8 cellular contexts compared by ENCODE assay signal in the genomic region with DNA sequence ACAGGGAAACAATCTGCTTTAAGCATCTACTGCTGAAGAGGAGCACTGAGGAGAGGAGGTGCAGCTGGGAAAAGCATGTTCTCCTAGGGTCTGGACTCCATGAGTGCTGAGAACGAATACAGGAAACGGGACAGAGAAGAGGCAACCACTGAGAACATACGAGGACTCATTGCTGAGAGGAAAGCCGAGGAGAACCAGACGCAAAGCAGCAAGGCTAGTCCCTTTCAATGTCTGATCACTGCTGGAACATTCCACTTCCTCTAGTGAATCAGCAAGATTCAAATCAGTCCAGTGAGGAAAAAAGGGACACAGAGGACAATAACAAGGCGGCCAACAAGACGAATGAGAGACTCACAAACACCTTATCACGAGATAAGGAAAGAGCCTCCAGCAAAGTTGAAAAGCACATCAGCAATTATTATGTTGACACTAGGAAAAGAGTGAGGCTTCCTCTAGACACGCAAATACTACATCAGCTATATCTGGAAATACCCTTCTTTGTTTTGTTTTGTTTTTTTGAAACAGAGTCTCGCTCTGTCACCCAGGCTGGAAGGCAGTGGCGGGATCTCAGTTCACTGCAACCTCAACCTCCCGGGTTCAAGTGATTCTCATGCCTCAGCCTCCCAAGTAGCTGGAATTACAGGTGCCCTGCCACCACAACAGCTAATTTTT. TPM values are rescaled to one million over a fixed set of nuclear protein-coding genes. Genes with fewer than 3 reads are reported as not detected.
DNase-seq lines count a peak whose midpoint lies in the region; ATAC-seq, FAIRE-seq and TF ChIP-seq lines count a peak whose summit lies in the region.

No MANE protein-coding gene starts in this region.

- DNase-seq in HepG2 (ENCODE audit: low spot score) = no peak
- peak; percentile 52 to 67 for DNase-seq in cardiac fibroblast (ENCODE audit: low read depth in 2 of 2)
- peak; percentile 75 for DNase-seq in mesenchymal stem cell
- no peak for DNase-seq in epidermal melanocyte (ENCODE audit: insufficient read length, low spot score)
- no peak for DNase-seq in GM19240 (ENCODE audit: insufficient read length, low spot score)

- no peaks in the 10 kb centered on the region for H3K9me3 ChIP-seq in liver (ENCODE audit: control insufficient read depth in 4 of 4, low read length in 3 of 4)
- no peaks in the 10 kb centered on the region for H3K9me3 ChIP-seq in HepG2 (ENCODE audit: low read length)
- no peaks in the 10 kb centered on the region for H3K9me3 ChIP-seq in mesenchymal stem cell (ENCODE audit: control insufficient read depth, low read length)

- no peak overlapping the region for H2BK12ac ChIP-seq in mesenchymal stem cell (ENCODE audit: low read length in 2 of 2)

- no peak for TF ChIP-seq CTCF in liver (IDR thresholded peaks at IDR 0.05; ENCODE audit: low read depth, low read length, missing input control)
- no peak for TF ChIP-seq CTCF in HepG2 (CRISPR knock-in tag; IDR thresholded peaks at IDR 0.05)
- TF ChIP-seq CTCF in cardiac fibroblast (IDR thresholded peaks at IDR 0.05; ENCODE audit: low read depth, low read length) = no peak

- CTCF ChIA-PET in HepG2 (lab: Yijun Ruan, JAX; ENCODE audit: low intra/inter-chr PET ratio, low total read pairs) = no interaction called here

- no peak overlapping the region for H3K4ac ChIP-seq in mesenchymal stem cell (ENCODE audit: low read depth in 1 of 2, low read length in 2 of 2)

- no peak overlapping the region for H4K8ac ChIP-seq in mesenchymal stem cell (ENCODE audit: low read length)

- H3K36me3 ChIP-seq in liver (ENCODE audit: control insufficient read depth in 4 of 4, insufficient read depth in 3 of 4, low read depth in 1 of 4, low read length in 3 of 4) = peaks cover 15 to 45% (median 32%) of the 10 kb centered on the region in 4 donors
- peaks cover 15 to 34% of the 10 kb centered on the region in 2 experiments for H3K36me3 ChIP-seq in HepG2 (replicated peaks in 1 of 2; ENCODE audit: control insufficient read depth in 1 of 2, insufficient read depth in 2 of 2, low read length in 2 of 2)
- peaks cover 36 to 72% of the 10 kb centered on the region in 2 experiments for H3K36me3 ChIP-seq in mesenchymal stem cell (ENCODE audit: control insufficient read depth in 1 of 2, insufficient read depth in 2 of 2, low read depth in 1 of 2, low read length in 2 of 2)

- intact Hi-C loops in HepG2 (cut with micrococcal nuclease; ENCODE audit: unreplicated experiment) = no loop called here

- no TSS peak for BruUV-seq in HepG2 (replicated peaks; lab: Mats Ljungman, UMichigan)

- no peak overlapping the region for H3K14ac ChIP-seq in mesenchymal stem cell (ENCODE audit: low read length in 2 of 2)

- no peaks in the 10 kb centered on the region for H4K20me1 ChIP-seq in HepG2 (ENCODE audit: insufficient read depth, low read length)

- no peak overlapping the region for H2BK15ac ChIP-seq in mesenchymal stem cell (ENCODE audit: low read depth, poor library complexity, severe bottlenecking)

- H2AFZ ChIP-seq in HepG2 (ENCODE audit: low read length) = no peak overlapping the region
- no peak overlapping the region for H2AFZ ChIP-seq in mesenchymal stem cell (ENCODE audit: low read depth, low read length)

- H3K4me1 ChIP-seq in liver (ENCODE audit: control insufficient read depth in 4 of 4, insufficient read depth in 4 of 4, low read length in 3 of 4) = peaks cover 0 to 18% (median 14%) of the 10 kb centered on the region in 4 donors
- H3K4me1 ChIP-seq in HepG2 (ENCODE audit: insufficient read depth, low read length) = no peaks in the 10 kb centered on the region
- H3K4me1 ChIP-seq in mesenchymal stem cell (ENCODE audit: control insufficient read depth, insufficient read depth, low read depth, low read length) = no peaks in the 10 kb centered on the region

- no peak overlapping the region for H4K91ac ChIP-seq in mesenchymal stem cell (ENCODE audit: low read length)

- peaks cover 21% of the 10 kb centered on the region for H3K79me1 ChIP-seq in mesenchymal stem cell (replicated peaks; ENCODE audit: low read length, poor library complexity, severe bottlenecking)

- no peak overlapping the region for H2BK5ac ChIP-seq in mesenchymal stem cell (ENCODE audit: low read depth, low read length, poor library complexity, severe bottlenecking)

- H2AK5ac ChIP-seq in mesenchymal stem cell (ENCODE audit: low read length, severe bottlenecking) = no peak overlapping the region

- H3K9ac ChIP-seq in liver (ENCODE audit: low read depth in 1 of 2, low read length in 2 of 2) (no peak overlapping the region), HepG2 (ENCODE audit: insufficient read depth, low read depth, low read length) (no peak overlapping the region), mesenchymal stem cell (ENCODE audit: low read length) (no peak overlapping the region)

- TF ChIP-seq RAD21 in liver (IDR thresholded peaks at IDR 0.05) (no peak), HepG2 (CRISPR knock-in tag; IDR thresholded peaks at IDR 0.05) (no peak)

- TF ChIP-seq EP300 in HepG2 (IDR thresholded peaks at IDR 0.05; ENCODE audit: low read depth in 2 of 2, low read length in 2 of 2) (no peak), HepG2 (CRISPR knock-in tag; IDR thresholded peaks at IDR 0.05; ENCODE audit: borderline replicate concordance) (no peak)

- no peak for FAIRE-seq in HepG2 (lab: Jason Lieb, UNC)

- no peak overlapping the region for H2BK120ac ChIP-seq in mesenchymal stem cell (ENCODE audit: low read depth, low read length)

- H3K27me3 ChIP-seq in liver (ENCODE audit: control insufficient read depth in 4 of 4, insufficient read depth in 4 of 4, low read length in 3 of 4) (no peaks in the 10 kb centered on the region), HepG2 (ENCODE audit: control insufficient read depth in 1 of 2, insufficient read depth in 2 of 2, low read length in 2 of 2) (no peaks in the 10 kb centered on the region), mesenchymal stem cell (ENCODE audit: control insufficient read depth in 1 of 2, insufficient read depth in 1 of 2, low read length in 2 of 2) (no peaks in the 10 kb centered on the region)

- POLR2A ChIA-PET in HepG2 (lab: Yijun Ruan, JAX) = no interaction called here

- no peak for ATAC-seq in HepG2
- ATAC-seq in GM18909 (IDR thresholded peaks at IDR 0.05; ENCODE audit: poor library complexity, unreplicated experiment) = no peak
- ATAC-seq in GM21423 (IDR thresholded peaks at IDR 0.05; ENCODE audit: unreplicated experiment) = no peak

- no peak overlapping the region for H3K23ac ChIP-seq in mesenchymal stem cell (ENCODE audit: low read length in 2 of 2)

- H3K4me2 ChIP-seq in HepG2 (ENCODE audit: low read depth, low read length) = no peak overlapping the region
- H3K4me2 ChIP-seq in mesenchymal stem cell (ENCODE audit: low read length, poor library complexity, severe bottlenecking) = no peak overlapping the region

- in situ Hi-C loops in HepG2 (cut with HindIII; ENCODE audit: extremely low pct_ligation_motif_present, low pct_unique_long_range_greater_than_20kb) = no loop called here

- H3K79me2 ChIP-seq in HepG2 (ENCODE audit: insufficient read depth, low read length) = no peaks in the 10 kb centered on the region

- no peak for TF ChIP-seq POLR2A in HepG2 (IDR thresholded peaks at IDR 0.05; ENCODE audit: insufficient read depth in 1 of 2, low read depth in 2 of 2, low read length in 2 of 2)

- H3K4me3 ChIP-seq in liver (ENCODE audit: low read depth in 1 of 3, low read length in 3 of 3) (no peak overlapping the region), HepG2 (replicated peaks in 1 of 3; ENCODE audit: insufficient read depth in 1 of 3, low read depth in 2 of 3, low read length in 3 of 3) (no peak overlapping the region), cardiac fibroblast (replicated peaks in 1 of 2; ENCODE audit: low read depth in 2 of 2, low read length in 2 of 2) (no peak overlapping the region), mesenchymal stem cell (ENCODE audit: insufficient read depth in 1 of 2, low read depth in 1 of 2, low read length in 2 of 2) (no peak overlapping the region)

- H3K27ac ChIP-seq in liver (ENCODE audit: low read depth in 1 of 2, low read length in 2 of 2) (peak overlapping the region; percentile 25 to 28), HepG2 (ENCODE audit: extremely low read length, insufficient read depth, low read length) (no peak overlapping the region), mesenchymal stem cell (ENCODE audit: low read length, poor library complexity, severe bottlenecking) (peak overlapping the region; percentile 30)

- WGBS in liver = 64% methylated on average over 12 of the region's 12 CpGs
- 86% methylated on average over 12 of the region's 12 CpGs for WGBS in HepG2 (ENCODE audit: low lambda C conversion rate)
- WGBS in mesenchymal stem cell = 61% methylated on average over 10 of the region's 12 CpGs

- peak overlapping the region; percentile 23 to 26 for H3K18ac ChIP-seq in mesenchymal stem cell (ENCODE audit: low read depth in 1 of 2, low read length in 2 of 2)

RNA-seq across cellular contexts. Expression of gene ZZEF1, which starts 41.6 kb away (rescaled TPM):
- total RNA-seq in liver = 10 to 100 TPM; 20.9 to 45.9 TPM
- 1 to 10 TPM; 3.5 to 7.0 TPM for polyA plus RNA-seq in liver
- 8.7 and 10.2 TPM in 2 replicates for total RNA-seq in HepG2 (2016; rRNA removed; fragmentation: Illumina TruSeq; extraction: Trizol)
- 11.2 and 16.0 TPM in 2 replicates for total RNA-seq in HepG2 (2016; cell fraction: cytosol; rRNA removed; fragmentation: Illumina TruSeq; extraction: Trizol; ENCODE audit: low read depth)
- total RNA-seq in HepG2 (2016; cell fraction: insoluble cytoplasmic fraction; rRNA removed; fragmentation: Illumina TruSeq; extraction: Trizol) = 7.8 and 8.6 TPM in 2 replicates
- total RNA-seq in HepG2 (2016; cell fraction: membrane; rRNA removed; fragmentation: Illumina TruSeq; extraction: Trizol) = 4.6 and 5.0 TPM in 2 replicates
- total RNA-seq in HepG2 (2016; cell fraction: nucleus; rRNA removed; fragmentation: Illumina TruSeq; extraction: Trizol) = 15.4 and 17.3 TPM in 2 replicates
- polyA plus RNA-seq in HepG2 (2011; rRNA removed) = 7.7 and 7.9 TPM in 2 replicates
- 4.0 and 5.2 TPM in 2 replicates for polyA plus RNA-seq in HepG2 (2011; cell fraction: cytosol; rRNA removed)
- 20.2 and 21.4 TPM in 2 replicates for polyA plus RNA-seq in HepG2 (2011; cell fraction: nucleus; rRNA removed)
- polyA plus RNA-seq in HepG2 (2012) = 6.9 and 7.9 TPM in 2 replicates
- 0.45 and 0.49 TPM in 2 replicates for polyA plus RNA-seq in HepG2 (2016; cell fraction: cytosol; fragmentation: Illumina TruSeq; extraction: Trizol; ENCODE audit: low read depth)
- 3.4 and 5.0 TPM in 2 replicates for polyA plus RNA-seq in HepG2 (2016; cell fraction: insoluble cytoplasmic fraction; fragmentation: Illumina TruSeq; extraction: Trizol; ENCODE audit: low read depth)
- 0.88 and 0.91 TPM in 2 replicates for polyA plus RNA-seq in HepG2 (2016; cell fraction: membrane; fragmentation: Illumina TruSeq; extraction: Trizol; ENCODE audit: low read depth)
- 18.8 and 20.1 TPM in 2 replicates for polyA plus RNA-seq in HepG2 (2016; cell fraction: nucleus; fragmentation: Illumina TruSeq; extraction: Trizol; ENCODE audit: insufficient read depth, low read depth)
- 37.0 and 76.8 TPM in 2 replicates for polyA minus RNA-seq in HepG2 (2011; rRNA and poly(A)+ RNA removed; ENCODE audit: low replicate concordance)
- polyA minus RNA-seq in HepG2 (2011; cell fraction: cytosol; rRNA and poly(A)+ RNA removed) = 9.7 and 11.1 TPM in 2 replicates
- 41.5 and 44.0 TPM in 2 replicates for polyA minus RNA-seq in HepG2 (2011; cell fraction: nucleus; rRNA and poly(A)+ RNA removed)
- 10.0 TPM for polyA plus RNA-seq in mesenchymal stem cell (2013, experiment 1 of 2)
- 9.8 TPM for polyA plus RNA-seq in mesenchymal stem cell (2013, experiment 2 of 2)

RNA-seq across cellular contexts. Expression of gene CYB5D2, which starts 41.7 kb away (rescaled TPM):
- 10 to 100 TPM; 19.7 to 25.3 TPM for total RNA-seq in liver
- polyA plus RNA-seq in liver = 10 to 100 TPM; 13.9 to 20.9 TPM
- 5.8 and 7.6 TPM in 2 replicates for total RNA-seq in HepG2 (2016; rRNA removed; fragmentation: Illumina TruSeq; extraction: Trizol)
- total RNA-seq in HepG2 (2016; cell fraction: cytosol; rRNA removed; fragmentation: Illumina TruSeq; extraction: Trizol; ENCODE audit: low read depth) = 12.7 and 15.9 TPM in 2 replicates
- 7.0 and 8.3 TPM in 2 replicates for total RNA-seq in HepG2 (2016; cell fraction: insoluble cytoplasmic fraction; rRNA removed; fragmentation: Illumina TruSeq; extraction: Trizol)
- total RNA-seq in HepG2 (2016; cell fraction: membrane; rRNA removed; fragmentation: Illumina TruSeq; extraction: Trizol) = 5.7 and 7.6 TPM in 2 replicates
- 4.0 and 5.4 TPM in 2 replicates for total RNA-seq in HepG2 (2016; cell fraction: nucleus; rRNA removed; fragmentation: Illumina TruSeq; extraction: Trizol)
- polyA plus RNA-seq in HepG2 (2011; rRNA removed) = 9.6 and 12.2 TPM in 2 replicates
- polyA plus RNA-seq in HepG2 (2011; cell fraction: cytosol; rRNA removed) = 12.1 and 14.6 TPM in 2 replicates
- polyA plus RNA-seq in HepG2 (2011; cell fraction: nucleus; rRNA removed) = 9.1 and 11.2 TPM in 2 replicates
- 6.8 and 7.4 TPM in 2 replicates for polyA plus RNA-seq in HepG2 (2012)
- polyA plus RNA-seq in HepG2 (2016; cell fraction: cytosol; fragmentation: Illumina TruSeq; extraction: Trizol; ENCODE audit: low read depth) = 7.9 and 8.9 TPM in 2 replicates
- polyA plus RNA-seq in HepG2 (2016; cell fraction: insoluble cytoplasmic fraction; fragmentation: Illumina TruSeq; extraction: Trizol; ENCODE audit: low read depth) = 7.6 and 7.9 TPM in 2 replicates
- 3.4 and 5.5 TPM in 2 replicates for polyA plus RNA-seq in HepG2 (2016; cell fraction: membrane; fragmentation: Illumina TruSeq; extraction: Trizol; ENCODE audit: low read depth)
- polyA plus RNA-seq in HepG2 (2016; cell fraction: nucleus; fragmentation: Illumina TruSeq; extraction: Trizol; ENCODE audit: insufficient read depth, low read depth) = 8.6 TPM in 2 replicates
- 13.0 and 24.6 TPM in 2 replicates for polyA minus RNA-seq in HepG2 (2011; rRNA and poly(A)+ RNA removed; ENCODE audit: low replicate concordance)
- polyA minus RNA-seq in HepG2 (2011; cell fraction: cytosol; rRNA and poly(A)+ RNA removed) = 3.0 and 5.1 TPM in 2 replicates
- 3.9 and 4.4 TPM in 2 replicates for polyA minus RNA-seq in HepG2 (2011; cell fraction: nucleus; rRNA and poly(A)+ RNA removed)
- 12.4 TPM for polyA plus RNA-seq in mesenchymal stem cell (2013, experiment 1 of 2)
- 12.4 TPM for polyA plus RNA-seq in mesenchymal stem cell (2013, experiment 2 of 2)

Comparison
In these comparisons a context has a peak if more than half of its experiments do, and no peak if none do; other contexts are left out.
1. DNase-seq: peak in cardiac fibroblast (2 of 2) and mesenchymal stem cell (single experiment); none in HepG2 (single experiment), epidermal melanocyte (single experiment) and GM19240 (single experiment).